ENCODE assay signal across 13 cellular contexts in genomic region chr1:109892476-109893368, GRCh38. TPM values are rescaled to one million over a fixed set of nuclear protein-coding genes. Genes with fewer than 3 reads are reported as not detected.
DNase-seq lines count a peak whose midpoint lies in the region; ATAC-seq, FAIRE-seq and TF ChIP-seq lines count a peak whose summit lies in the region.
"Had no signal": no experiment of that assay in that cellular context is flagged by ENCODE, and none has a peak within 500 bp of the region (broad histone marks: within the 10 kb centered on the region; RNA-seq: fewer than 3 reads in every experiment).

No MANE protein-coding gene starts in this region.

- H3K9me3 ChIP-seq in osteoblast (ENCODE audit: low read depth, low read length), result no peaks in the 10 kb centered on the region

- no peak overlapping the region for H3K4me3 ChIP-seq in osteoblast (ENCODE audit: insufficient read depth, low read length)

- H2AFZ ChIP-seq in osteoblast (ENCODE audit: low read length), result peak overlapping the region; percentile 48

- peaks cover 11% of the 10 kb centered on the region for H3K4me1 ChIP-seq in foreskin keratinocyte
- H3K4me1 ChIP-seq in osteoblast (ENCODE audit: insufficient read depth, low read length), result peaks cover 17% of the 10 kb centered on the region

- no peaks in the 10 kb centered on the region for H3K36me3 ChIP-seq in osteoblast (ENCODE audit: insufficient read depth, low read length)

- no peaks in the 10 kb centered on the region for H3K79me2 ChIP-seq in osteoblast (ENCODE audit: insufficient read depth, low read length)

- ATAC-seq in foreskin keratinocyte, result peak; percentile 92
- no peak for ATAC-seq in HG03520 (IDR thresholded peaks at IDR 0.05; ENCODE audit: unreplicated experiment)
- no peak for ATAC-seq in GM19397 (IDR thresholded peaks at IDR 0.05; ENCODE audit: unreplicated experiment)
- ATAC-seq: CD8-positive, alpha-beta T cell; stimulated activated naive CD8-positive, alpha-beta T cell treated with anti-CD3 and anti-CD28 coated beads, Interleukin-15, Interleukin-2, amounts not matched to agents 100 U/mL and 50 U/mL, for 24 hours had no signal

- H3K27me3 ChIP-seq in foreskin keratinocyte (no peaks in the 10 kb centered on the region), osteoblast (ENCODE audit: insufficient read depth, low read length) (no peaks in the 10 kb centered on the region)

- H3K27ac ChIP-seq in foreskin keratinocyte (peak overlapping the region; percentile 38), osteoblast (ENCODE audit: low read depth, low read length) (no peak overlapping the region)

- no peak for FAIRE-seq in RCC 7860 (lab: Jason Lieb, UNC)

- H4K20me1 ChIP-seq in osteoblast (ENCODE audit: insufficient read depth, low read length), result no peaks in the 10 kb centered on the region

- TF ChIP-seq CTCF in foreskin keratinocyte (conservative IDR thresholded peaks at IDR 0.05) (no peak), osteoblast (IDR thresholded peaks at IDR 0.05; ENCODE audit: extremely low read depth, low read depth, low read length) (no peak)

- H3K4me2 ChIP-seq in osteoblast (ENCODE audit: insufficient read depth, low read length), result no peak overlapping the region

- DNase-seq in ELF-1 (ENCODE audit: low read depth, low spot score) (peak; percentile 80), RCC 7860 (ENCODE audit: low spot score) (peak; percentile 54), foreskin keratinocyte (peak; percentile 92 to 94), osteoblast (ENCODE audit: insufficient read length, low spot score, missing footprints) (peak; percentile 80), T-helper 1 cell (no peak), amniotic stem cell (lab: John Stamatoyannopoulos, UW) (no peak)
- DNase-seq: activated T-cell treated with anti-CD3 and anti-CD28 coated beads, Interleukin-2, amount 50 U/mL, for 48 hours; CD8-positive, alpha-beta T cell; NCI-H146; stimulated activated CD4-positive, alpha-beta T cell treated with anti-CD3 and anti-CD28 coated beads, Interleukin-15, amount 100 ng/mL, for 24 hours; stimulated activated naive CD8-positive, alpha-beta T cell treated with anti-CD3 and anti-CD28 coated beads, Interleukin-15, Interleukin-2, amounts not matched to agents 100 U/mL and 50 U/mL, for 24 hours had no signal

RNA-seq across cellular contexts. Expression of gene CSF1, which starts 17.9 kb away (rescaled TPM):
- total RNA-seq in foreskin keratinocyte (1.8 and 1.9 TPM in 2 replicates), osteoblast (38.0 and 53.9 TPM in 2 replicates)
- 1.2 TPM in 2 replicates for polyA plus RNA-seq in foreskin keratinocyte

Comparison
In these comparisons a context has a peak if more than half of its experiments do, and no peak if none do; other contexts are left out.
1. DNase-seq: peak in ELF-1 (single experiment), RCC 7860 (single experiment), foreskin keratinocyte (2 of 2) and osteoblast (single experiment); none in T-helper 1 cell (0 of 5) and amniotic stem cell (single experiment).
2. RNA of gene CSF1, which starts 17.9 kb away (total RNA-seq): 38.0 to 53.9 TPM in osteoblast; 1.8 to 1.9 TPM in foreskin keratinocyte; every median in the first group is over 10 times any median in the second.